In genomic region chr14:102909462-102909861, GRCh38 we compare ENCODE assay signal across 10 cellular contexts. TPM values are rescaled to one million over a fixed set of nuclear protein-coding genes. Genes with fewer than 3 reads are reported as not detected.
"Had no signal": no experiment of that assay in that cellular context is flagged by ENCODE, and none has a peak within 500 bp of the region (broad histone marks: within the 10 kb centered on the region; RNA-seq: fewer than 3 reads in every experiment).

No MANE protein-coding gene starts in this region.

- H3K27ac ChIP-seq: esophagus muscularis mucosa, sigmoid colon, thoracic aorta, uterus had no signal

- H3K36me3 ChIP-seq: uterus had no signal

- FAIRE-seq: astrocyte had no signal

- H3K4me1 ChIP-seq: esophagus muscularis mucosa, sigmoid colon, uterus had no signal

- H3K4me3 ChIP-seq: esophagus muscularis mucosa, sigmoid colon, thoracic aorta, uterus had no signal

- H3K9me3 ChIP-seq: esophagus muscularis mucosa, sigmoid colon, thoracic aorta, uterus had no signal

- ATAC-seq: activated naive CD8-positive, alpha-beta T cell treated with anti-CD3 and anti-CD28 coated beads, Interleukin-2, amount 50 U/mL, for 24 hours; activated T-cell treated with anti-CD3 and anti-CD28 coated beads, Interleukin-2, amount 50 U/mL, for 4 hours had no signal

- DNase-seq: activated naive CD8-positive, alpha-beta T cell treated with anti-CD3 and anti-CD28 coated beads, Interleukin-2, amount 50 U/mL, for 24 hours; activated T-cell treated with anti-CD3 and anti-CD28 coated beads, Interleukin-2, amount 50 U/mL, for 4 hours; left cardiac atrium; stimulated activated CD4-positive, alpha-beta T cell treated with anti-CD3 and anti-CD28 coated beads, Interleukin-12 subunit alpha, Interleukin-12 subunit beta, amount 100 ng/mL, for 4 hours; T-helper 9 cell; uterus had no signal

- H3K27me3 ChIP-seq: esophagus muscularis mucosa, sigmoid colon, uterus had no signal

RNA-seq across cellular contexts. Expression of gene AMN, which starts 13.0 kb away (rescaled TPM):
- total RNA-seq: sigmoid colon had no signal
